In genomic region chr5:42691413-42691861, GRCh38 we compare ENCODE assay signal across 1 cellular context.
TF ChIP-seq lines count a peak whose summit lies in the region.

No MANE protein-coding gene starts in this region.

TF ChIP-seq in SK-N-SH, 30 proteins besides CTCF, POLR2A, EP300 and RAD21 (continued from another document):
- TF ChIP-seq REST (IDR thresholded peaks at IDR 0.05; ENCODE audit: low read depth, low read length) (no peak), MAX (IDR thresholded peaks at IDR 0.05; ENCODE audit: low read depth) (no peak), GATA2 (CRISPR knock-in tag; IDR thresholded peaks at IDR 0.05) (no peak), MXI1 (IDR thresholded peaks at IDR 0.05; ENCODE audit: low read depth, low read length) (no peak), POLR2AphosphoS5 (IDR thresholded peaks at IDR 0.05; ENCODE audit: low read depth, low read length) (no peak)
